Comparison of ENCODE assay signal across 8 cellular contexts in genomic region chr19:4811328-4812131, GRCh38. TPM values are rescaled to one million over a fixed set of nuclear protein-coding genes. Genes with fewer than 3 reads are reported as not detected.
A peak's percentile ranks its signal among the peaks of the same experiment; 100 is the strongest.
DNase-seq lines count a peak whose midpoint lies in the region; ATAC-seq and TF ChIP-seq lines count a peak whose summit lies in the region.

No MANE protein-coding gene starts in this region.

- H3K27ac ChIP-seq in colonic mucosa: no peak overlapping the region
- no peak overlapping the region for H3K27ac ChIP-seq in right lobe of liver

- peak overlapping the region; percentile 41 for H3K27ac Mint-ChIP-seq in activated CD4-positive, alpha-beta T cell treated with anti-CD3 and anti-CD28 coated beads, Interleukin-2, amount 10 ng/mL, durations not matched to agents 24 days and 14 days

- no peak for TF ChIP-seq POLR2A in right lobe of liver (IDR thresholded peaks at IDR 0.05)

- peak; percentile 60 to 74 (median 69) for ATAC-seq in right lobe of liver
- no peak for ATAC-seq in HG02885 (IDR thresholded peaks at IDR 0.05; ENCODE audit: poor library complexity, unreplicated experiment)

- H3K4me3 Mint-ChIP-seq in activated CD4-positive, alpha-beta T cell treated with anti-CD3 and anti-CD28 coated beads, Interleukin-2, amount 10 ng/mL, durations not matched to agents 24 days and 14 days: no peak overlapping the region

- H3K27me3 ChIP-seq in colonic mucosa: no peaks in the 10 kb centered on the region
- H3K27me3 ChIP-seq in right lobe of liver: no peaks in the 10 kb centered on the region

- H3K9me3 Mint-ChIP-seq in activated CD4-positive, alpha-beta T cell treated with anti-CD3 and anti-CD28 coated beads, Interleukin-2, amount 10 ng/mL, durations not matched to agents 24 days and 14 days: peaks cover 4% of the 10 kb centered on the region

- intact Hi-C loops in activated CD4-positive, alpha-beta T cell treated with anti-CD3 and anti-CD28 coated beads, Interleukin-2, amount 10 ng/mL, durations not matched to agents 24 days and 14 days (cut with micrococcal nuclease): no loop called here
- intact Hi-C loops in colonic mucosa (cut with DNase I): loop anchor here (2.0 to 5.0 kb wide), 3 partner anchors 39 to 221 kb away; no protein-coding TSS in a partner anchor
- intact Hi-C loops in right lobe of liver (cut with DNase I): no loop called here

- no peaks in the 10 kb centered on the region for H3K27me3 Mint-ChIP-seq in activated CD4-positive, alpha-beta T cell treated with anti-CD3 and anti-CD28 coated beads, Interleukin-2, amount 10 ng/mL, durations not matched to agents 24 days and 14 days

- H3K36me3 ChIP-seq in colonic mucosa (no peaks in the 10 kb centered on the region), right lobe of liver (peaks cover 0 to 3% (median 1%) of the 10 kb centered on the region in 4 donors)

- H3K36me3 Mint-ChIP-seq in activated CD4-positive, alpha-beta T cell treated with anti-CD3 and anti-CD28 coated beads, Interleukin-2, amount 10 ng/mL, durations not matched to agents 24 days and 14 days (ENCODE audit: low read depth): peaks cover 12% of the 10 kb centered on the region

- TF ChIP-seq CTCF in colonic mucosa (IDR thresholded peaks at IDR 0.05) (peak; percentile 94), right lobe of liver (IDR thresholded peaks at IDR 0.05) (peak; percentile 78 to 94 (median 89))

- peaks cover 25% of the 10 kb centered on the region for H3K4me1 Mint-ChIP-seq in activated CD4-positive, alpha-beta T cell treated with anti-CD3 and anti-CD28 coated beads, Interleukin-2, amount 10 ng/mL, durations not matched to agents 24 days and 14 days

- DNase-seq in NCI-H2227 (lab: John Stamatoyannopoulos, UW; ENCODE audit: unreplicated experiment) (peak; percentile 69), NCI-H2227 treated with DMSO at 0.1 percent for 48 hours (lab: John Stamatoyannopoulos, UW) (no peak), NCI-H226 (peak; percentile 36), colonic mucosa (peak; percentile 89), right lobe of liver (peak; percentile 83 to 86 (median 85))
- peak; percentile 97 for DNase-seq in activated CD4-positive, alpha-beta T cell treated with anti-CD3 and anti-CD28 coated beads, Interleukin-2, amount 10 ng/mL, durations not matched to agents 24 days and 14 days
- DNase-seq in stimulated activated CD8-positive, alpha-beta memory T cell treated with anti-CD3 and anti-CD28 coated beads, Interleukin-12 subunit alpha, Interleukin-12 subunit beta, amount 100 ng/mL, for 24 hours (ENCODE audit: extremely low read depth): peak; percentile 66

- peaks cover 4% of the 10 kb centered on the region for H3K4me1 ChIP-seq in colonic mucosa
- peaks cover 0 to 5% (median 2%) of the 10 kb centered on the region in 4 donors for H3K4me1 ChIP-seq in right lobe of liver

- WGBS in right lobe of liver (ENCODE audit: insufficient coverage, low coverage, low lambda C conversion rate, missing lambda C conversion rate): 46% methylated on average over 8 of the region's 12 CpGs

- no peaks in the 10 kb centered on the region for H3K9me3 ChIP-seq in colonic mucosa
- H3K9me3 ChIP-seq in right lobe of liver: no peaks in the 10 kb centered on the region

- no peak overlapping the region for H3K9ac ChIP-seq in colonic mucosa (ENCODE audit: low read depth in 2 of 2, low read length in 2 of 2)

- H3K4me3 ChIP-seq in colonic mucosa (no peak overlapping the region), right lobe of liver (no peak overlapping the region)

RNA-seq across cellular contexts. Expression of gene TICAM1, which starts 20.0 kb away (rescaled TPM):
- 33.8 and 33.9 TPM in 2 replicates for total RNA-seq in activated CD4-positive, alpha-beta T cell treated with anti-CD3 and anti-CD28 coated beads, Interleukin-2, amount 10 ng/mL, durations not matched to agents 24 days and 14 days
- total RNA-seq in colonic mucosa (10 to 100 TPM; 14.0 to 27.2 TPM), right lobe of liver (10 to 100 TPM in 1 of 6 experiments, 1 to 10 TPM in 5; 6.9 to 14.6 (median 9.4) TPM)

RNA-seq across cellular contexts. Expression of gene FEM1A, which starts 20.0 kb away (rescaled TPM):
- total RNA-seq in activated CD4-positive, alpha-beta T cell treated with anti-CD3 and anti-CD28 coated beads, Interleukin-2, amount 10 ng/mL, durations not matched to agents 24 days and 14 days: 22.9 and 23.3 TPM in 2 replicates
- total RNA-seq in colonic mucosa (10 to 100 TPM; 10.4 to 13.3 TPM), right lobe of liver (10 to 100 TPM in 2 of 6 experiments, 1 to 10 TPM in 4; 4.7 to 11.9 (median 5.6) TPM)

RNA-seq across cellular contexts. Expression of gene PLIN3, which starts 55.9 kb away (rescaled TPM):
- 28.6 and 34.4 TPM in 2 replicates for total RNA-seq in activated CD4-positive, alpha-beta T cell treated with anti-CD3 and anti-CD28 coated beads, Interleukin-2, amount 10 ng/mL, durations not matched to agents 24 days and 14 days
- total RNA-seq in colonic mucosa: 100 to 1,000 TPM; 110 TPM
- total RNA-seq in right lobe of liver: 10 to 100 TPM; 10.8 to 53.9 (median 19.6) TPM
